21 cellular contexts compared by ENCODE assay signal in genomic region chr11:65633390-65634139, GRCh38. TPM values are rescaled to one million over a fixed set of nuclear protein-coding genes. Genes with fewer than 3 reads are reported as not detected.
DNase-seq lines count a peak whose midpoint lies in the region; ATAC-seq and TF ChIP-seq lines count a peak whose summit lies in the region.
"Had no signal": no experiment of that assay in that cellular context is flagged by ENCODE, and none has a peak within 500 bp of the region (broad histone marks: within the 10 kb centered on the region; RNA-seq: fewer than 3 reads in every experiment).

No MANE protein-coding gene starts in this region.

- no peak for ATAC-seq in activated T-cell treated with anti-CD3 and anti-CD28 coated beads, Interleukin-2, amount 50 U/mL, for 72 hours (replicated peaks in 1 of 2)
- ATAC-seq in effector memory CD8-positive, alpha-beta T cell (replicated peaks) = peak; percentile 37
- ATAC-seq: GM23338, mucosa of descending colon had no signal

- H3K4me1 ChIP-seq in spleen = peaks cover 30 to 68% (median 49%) of the 10 kb centered on the region in 6 donors

- no peak for DNase-seq in activated T-cell treated with anti-CD3 and anti-CD28 coated beads, Interleukin-2, amount 50 U/mL, for 72 hours
- no peak for DNase-seq in activated T-cell treated with anti-CD3 and anti-CD28 coated beads, Interleukin-2, amount 50 U/mL, for 1 hour
- DNase-seq in T-helper 2 cell treated with Interferon-gamma antibody and Interleukin-4, amounts not matched to agents 5 μg/mL and 100 μg/mL, for 36 hours (ENCODE audit: low spot score) = no peak
- DNase-seq in effector memory CD8-positive, alpha-beta T cell = peak in 2 of 3 experiments; percentile 24 to 26
- DNase-seq in spleen (peak; percentile 75), GOT3 (lab: John Stamatoyannopoulos, UW) (no peak), UCSD-AML1 (lab: John Stamatoyannopoulos, UW; ENCODE audit: unreplicated experiment) (no peak)
- no peak for DNase-seq in stimulated activated CD4-positive, alpha-beta T cell treated with anti-CD3 and anti-CD28 coated beads, Interleukin-2, amount 100 ng/mL, for 24 hours
- DNase-seq: DND-41; effector CD8-positive, alpha-beta T cell; esophagus squamous epithelium; KG1; left ventricle myocardium inferior; mucosa of descending colon; MV-4-11; NCI-H1930; occipital lobe; SK-N-SH; stimulated activated CD4-positive, alpha-beta T cell treated with anti-CD3 and anti-CD28 coated beads, Interleukin-12 subunit alpha, Interleukin-12 subunit beta, amount 100 ng/mL, for 4 hours; testis had no signal

- intact Hi-C loops in spleen (cut with DNase I; ENCODE audit: low total_unique reads) = loop anchor here (10.0 kb wide), 1 partner anchor 71 kb away; no protein-coding TSS in a partner anchor

- no peak overlapping the region for H3K4me3 ChIP-seq in spleen
- H3K4me3 ChIP-seq: esophagus squamous epithelium, GM23338, left ventricle myocardium inferior, mucosa of descending colon, testis had no signal

- no peaks in the 10 kb centered on the region for H3K27me3 ChIP-seq in spleen (replicated peaks in 1 of 7)
- H3K27me3 ChIP-seq: esophagus squamous epithelium, testis had no signal

- H3K36me3 Mint-ChIP-seq in activated T-cell treated with anti-CD3 and anti-CD28 coated beads, Interleukin-2, amount 50 U/mL, for 72 hours (ENCODE audit: insufficient read depth in 2 of 2) = peaks cover 3 to 5% of the 10 kb centered on the region in 2 donors
- peaks cover 31% of the 10 kb centered on the region for H3K36me3 Mint-ChIP-seq in T-helper 2 cell treated with Interferon-gamma antibody and Interleukin-4, amounts not matched to agents 5 μg/mL and 100 μg/mL, for 36 hours (ENCODE audit: low read depth)
- peaks cover 61% of the 10 kb centered on the region for H3K36me3 Mint-ChIP-seq in effector memory CD8-positive, alpha-beta T cell (ENCODE audit: insufficient read depth)

- H3K9me3 Mint-ChIP-seq in activated T-cell treated with anti-CD3 and anti-CD28 coated beads, Interleukin-2, amount 50 U/mL, for 72 hours = no peaks in the 10 kb centered on the region
- H3K9me3 Mint-ChIP-seq in T-helper 2 cell treated with Interferon-gamma antibody and Interleukin-4, amounts not matched to agents 5 μg/mL and 100 μg/mL, for 36 hours = no peaks in the 10 kb centered on the region
- no peaks in the 10 kb centered on the region for H3K9me3 Mint-ChIP-seq in effector memory CD8-positive, alpha-beta T cell
- H3K9me3 Mint-ChIP-seq: GM23338 had no signal

- peak overlapping the region in 4 of 8 donors; percentile 11 to 76 (median 48) for H3K27ac ChIP-seq in spleen
- H3K27ac ChIP-seq: esophagus squamous epithelium, left ventricle myocardium inferior, testis had no signal

- TF ChIP-seq POLR2A in spleen (IDR thresholded peaks at IDR 0.05) = no peak

- peaks cover 4 to 87% (median 63%) of the 10 kb centered on the region in 6 donors for H3K36me3 ChIP-seq in spleen

- 54 to 73% (median 68%) methylated on average over 16 to 20 of the region's 20 CpGs for WGBS in spleen, 5 donors

- no peaks in the 10 kb centered on the region for H3K9me3 ChIP-seq in spleen
- H3K9me3 ChIP-seq: esophagus squamous epithelium, left ventricle myocardium inferior, mucosa of descending colon, SK-N-SH, testis had no signal

- no peaks in the 10 kb centered on the region for H3K27me3 Mint-ChIP-seq in activated T-cell treated with anti-CD3 and anti-CD28 coated beads, Interleukin-2, amount 50 U/mL, for 72 hours (ENCODE audit: low read depth)
- H3K27me3 Mint-ChIP-seq in T-helper 2 cell treated with Interferon-gamma antibody and Interleukin-4, amounts not matched to agents 5 μg/mL and 100 μg/mL, for 36 hours (ENCODE audit: low read depth) = no peaks in the 10 kb centered on the region
- no peaks in the 10 kb centered on the region for H3K27me3 Mint-ChIP-seq in effector memory CD8-positive, alpha-beta T cell

- H3K4me3 Mint-ChIP-seq in activated T-cell treated with anti-CD3 and anti-CD28 coated beads, Interleukin-2, amount 50 U/mL, for 72 hours = no peak overlapping the region
- H3K4me3 Mint-ChIP-seq in T-helper 2 cell treated with Interferon-gamma antibody and Interleukin-4, amounts not matched to agents 5 μg/mL and 100 μg/mL, for 36 hours = no peak overlapping the region
- H3K4me3 Mint-ChIP-seq in effector memory CD8-positive, alpha-beta T cell = peak overlapping the region in 1 of 2 donors; percentile 62
- H3K4me3 Mint-ChIP-seq: GM23338 had no signal

- no peak for TF ChIP-seq CTCF in spleen (IDR thresholded peaks at IDR 0.05 in 8 of 11, conservative IDR thresholded peaks at IDR 0.05 in 3 of 11)

- peak overlapping the region; percentile 85 for H3K27ac Mint-ChIP-seq in activated T-cell treated with anti-CD3 and anti-CD28 coated beads, Interleukin-2, amount 50 U/mL, for 72 hours
- peak overlapping the region; percentile 68 for H3K27ac Mint-ChIP-seq in T-helper 2 cell treated with Interferon-gamma antibody and Interleukin-4, amounts not matched to agents 5 μg/mL and 100 μg/mL, for 36 hours
- H3K27ac Mint-ChIP-seq in effector memory CD8-positive, alpha-beta T cell = peak overlapping the region; percentile 66 to 93
- H3K27ac Mint-ChIP-seq: GM23338 had no signal

- peaks cover 17% of the 10 kb centered on the region for H3K4me1 Mint-ChIP-seq in activated T-cell treated with anti-CD3 and anti-CD28 coated beads, Interleukin-2, amount 50 U/mL, for 72 hours (ENCODE audit: low read depth)
- H3K4me1 Mint-ChIP-seq in T-helper 2 cell treated with Interferon-gamma antibody and Interleukin-4, amounts not matched to agents 5 μg/mL and 100 μg/mL, for 36 hours (ENCODE audit: low read depth) = peaks cover 10% of the 10 kb centered on the region
- peaks cover 22 to 23% of the 10 kb centered on the region in 2 donors for H3K4me1 Mint-ChIP-seq in effector memory CD8-positive, alpha-beta T cell (ENCODE audit: low read depth in 2 of 2)

RNA-seq across cellular contexts. Expression of gene SIPA1, which starts 4.3 kb away (rescaled TPM):
- total RNA-seq in activated T-cell treated with anti-CD3 and anti-CD28 coated beads, Interleukin-2, amount 50 U/mL, for 72 hours = 100 to 1,000 TPM; 132 to 137 TPM
- total RNA-seq in spleen = 100 to 1,000 TPM; 167 to 308 (median 255) TPM
- 100 to 1,000 TPM; 269 to 423 (median 327) TPM for polyA plus RNA-seq in spleen

RNA-seq across cellular contexts. Expression of gene PCNX3, which starts 18.0 kb away (rescaled TPM):
- total RNA-seq in activated T-cell treated with anti-CD3 and anti-CD28 coated beads, Interleukin-2, amount 50 U/mL, for 72 hours = 10 to 100 TPM; 45.9 TPM
- 10 to 100 TPM; 38.6 to 51.3 (median 47.4) TPM for total RNA-seq in spleen
- polyA plus RNA-seq in spleen = 10 to 100 TPM in 2 of 3 donors, 1 to 10 TPM in 1; 9.2 to 24.9 (median 17.7) TPM

RNA-seq across cellular contexts. Expression of gene MAP3K11, which starts 19.5 kb away (rescaled TPM):
- 10 to 100 TPM; 57.3 to 70.1 TPM for total RNA-seq in activated T-cell treated with anti-CD3 and anti-CD28 coated beads, Interleukin-2, amount 50 U/mL, for 72 hours
- 100 to 1,000 TPM in 3 of 7 donors, 10 to 100 TPM in 4; 93.5 to 158 (median 99.9) TPM for total RNA-seq in spleen
- 100 to 1,000 TPM in 1 of 3 donors, 10 to 100 TPM in 2; 29.4 to 109 (median 97.7) TPM for polyA plus RNA-seq in spleen

RNA-seq across cellular contexts. Expression of gene RELA, which starts 29.2 kb away (rescaled TPM):
- total RNA-seq in activated T-cell treated with anti-CD3 and anti-CD28 coated beads, Interleukin-2, amount 50 U/mL, for 72 hours = 100 to 1,000 TPM; 116 to 121 TPM
- total RNA-seq in spleen = 100 to 1,000 TPM in 1 of 7 donors, 10 to 100 TPM in 6; 68.2 to 115 (median 85.3) TPM
- polyA plus RNA-seq in spleen = 10 to 100 TPM; 25.8 to 43.0 (median 25.9) TPM

RNA-seq across cellular contexts. Expression of gene KCNK7, which starts 38.0 kb away (rescaled TPM):
- total RNA-seq in activated T-cell treated with anti-CD3 and anti-CD28 coated beads, Interleukin-2, amount 50 U/mL, for 72 hours = under 1 TPM; 0.34 to 0.39 TPM
- 1 to 10 TPM in 4 of 7 donors, under 1 TPM in 3; 0.63 to 3.2 (median 1.1) TPM for total RNA-seq in spleen
- 1 to 10 TPM; 1.9 to 6.2 (median 2.9) TPM for polyA plus RNA-seq in spleen
- total RNA-seq: GM23338 had no signal

Comparison
In these comparisons a context has a peak if more than half of its experiments do, and no peak if none do; other contexts are left out.
1. DNase-seq: peak in effector memory CD8-positive, alpha-beta T cell (2 of 3) and spleen (single experiment); none in activated T-cell treated with anti-CD3 and anti-CD28 coated beads, Interleukin-2, amount 50 U/mL, for 72 hours (0 of 2), activated T-cell treated with anti-CD3 and anti-CD28 coated beads, Interleukin-2, amount 50 U/mL, for 1 hour (single experiment), T-helper 2 cell treated with Interferon-gamma antibody and Interleukin-4, amounts not matched to agents 5 μg/mL and 100 μg/mL, for 36 hours (single experiment), GOT3 (single experiment), UCSD-AML1 (single experiment) and stimulated activated CD4-positive, alpha-beta T cell treated with anti-CD3 and anti-CD28 coated beads, Interleukin-2, amount 100 ng/mL, for 24 hours (0 of 2).
2. Peak in every context shown above with its lines, with median percentiles within 50 percentile points of each other: H3K27ac Mint-ChIP-seq.